27 cellular contexts compared by ENCODE assay signal in genomic region chr11:54930930-54931329, GRCh38.
"Had no signal": no experiment of that assay in that cellular context is flagged by ENCODE, and none has a peak within 500 bp of the region (broad histone marks: within the 10 kb centered on the region; RNA-seq: fewer than 3 reads in every experiment).

No MANE protein-coding gene starts in this region.

- H3K4me3 ChIP-seq: adrenal gland, body of pancreas, colonic mucosa, dorsolateral prefrontal cortex, esophagus muscularis mucosa had no signal

- H3K4me1 Mint-ChIP-seq: activated CD4-positive, alpha-beta T cell treated with anti-CD3 and anti-CD28 coated beads for 36 hours; activated CD4-positive, alpha-beta T cell treated with anti-CD3 and anti-CD28 coated beads, Interleukin-2, amount 10 ng/mL, durations not matched to agents 24 days and 14 days; activated CD8-positive, alpha-beta memory T cell treated with anti-CD3 and anti-CD28 coated beads, Interleukin-2, amount 10 ng/mL, durations not matched to agents 7 days and 5 days; activated naive CD4-positive, alpha-beta T cell treated with anti-CD3 and anti-CD28 coated beads, Interleukin-2, amount 50 U/mL, for 24 hours; activated naive CD8-positive, alpha-beta T cell treated with anti-CD3 and anti-CD28 coated beads for 36 hours; activated naive CD8-positive, alpha-beta T cell treated with anti-CD3 and anti-CD28 coated beads, Interleukin-2, amount 50 U/mL, for 24 hours had no signal

- DNase-seq: activated CD4-positive, alpha-beta memory T cell treated with anti-CD3 and anti-CD28 coated beads for 36 hours; activated CD4-positive, alpha-beta T cell treated with anti-CD3 and anti-CD28 coated beads for 36 hours; activated CD4-positive, alpha-beta T cell treated with anti-CD3 and anti-CD28 coated beads, Interleukin-2, amount 10 ng/mL, durations not matched to agents 24 days and 14 days; activated CD4-positive, CD25-positive, alpha-beta regulatory T cell; activated CD4-positive, CD25-positive, alpha-beta regulatory T cell treated with anti-CD3 and anti-CD28 coated beads, Interleukin-2, amount 50 U/mL, for 72 hours; activated CD8-positive, alpha-beta memory T cell treated with anti-CD3 and anti-CD28 coated beads, Interleukin-2, amount 10 ng/mL, durations not matched to agents 7 days and 5 days; activated CD8-positive, alpha-beta memory T cell treated with anti-CD3 and anti-CD28 coated beads, Interleukin-2, amount 50 U/mL, for 4 hours; activated CD8-positive, alpha-beta T cell treated with anti-CD3 and anti-CD28 coated beads, Interleukin-2, amount 10 ng/mL, durations not matched to agents 7 days and 5 days; activated naive CD4-positive, alpha-beta T cell treated with anti-CD3 and anti-CD28 coated beads for 36 hours; activated naive CD8-positive, alpha-beta T cell treated with anti-CD3 and anti-CD28 coated beads for 36 hours; activated naive CD8-positive, alpha-beta T cell treated with anti-CD3 and anti-CD28 coated beads, Interleukin-2, amount 50 U/mL, for 24 hours; activated T-cell treated with anti-CD3 and anti-CD28 coated beads, Interleukin-2, amount 50 U/mL, for 1 hour; activated T-cell treated with anti-CD3 and anti-CD28 coated beads, Interleukin-2, amount 50 U/mL, for 72 hours; amygdala; caudate nucleus; colonic mucosa; effector memory CD4-positive, alpha-beta T cell; erythroblast; foreskin keratinocyte; gastrocnemius medialis; T-helper 2 cell had no signal

- H3K27me3 Mint-ChIP-seq: activated CD4-positive, alpha-beta memory T cell treated with anti-CD3 and anti-CD28 coated beads for 36 hours; activated CD4-positive, alpha-beta T cell treated with anti-CD3 and anti-CD28 coated beads for 36 hours; activated CD4-positive, alpha-beta T cell treated with anti-CD3 and anti-CD28 coated beads, Interleukin-2, amount 10 ng/mL, durations not matched to agents 24 days and 14 days; activated CD8-positive, alpha-beta memory T cell treated with anti-CD3 and anti-CD28 coated beads, Interleukin-2, amount 10 ng/mL, durations not matched to agents 7 days and 5 days; activated naive CD4-positive, alpha-beta T cell treated with anti-CD3 and anti-CD28 coated beads, Interleukin-2, amount 50 U/mL, for 24 hours; activated naive CD8-positive, alpha-beta T cell treated with anti-CD3 and anti-CD28 coated beads for 36 hours; activated naive CD8-positive, alpha-beta T cell treated with anti-CD3 and anti-CD28 coated beads, Interleukin-2, amount 50 U/mL, for 24 hours; dendritic cell treated with granulocyte-macrophage colony-stimulating factor and Interleukin-4, amounts not matched to agents 40 ng/mL and 50 ng/mL, for 4 days had no signal

- ATAC-seq: activated CD4-positive, alpha-beta T cell treated with anti-CD3 and anti-CD28 coated beads for 36 hours; activated CD8-positive, alpha-beta memory T cell treated with anti-CD3 and anti-CD28 coated beads, Interleukin-2, amount 10 ng/mL, durations not matched to agents 7 days and 5 days; activated CD8-positive, alpha-beta T cell treated with anti-CD3 and anti-CD28 coated beads, Interleukin-2, amount 10 ng/mL, durations not matched to agents 7 days and 5 days; activated naive CD8-positive, alpha-beta T cell treated with anti-CD3 and anti-CD28 coated beads, Interleukin-2, amount 50 U/mL, for 24 hours; activated T-cell treated with anti-CD3 and anti-CD28 coated beads, Interleukin-2, amount 50 U/mL, for 72 hours; body of pancreas; foreskin keratinocyte; gastrocnemius medialis had no signal

- H3K36me3 Mint-ChIP-seq: activated CD8-positive, alpha-beta memory T cell treated with anti-CD3 and anti-CD28 coated beads, Interleukin-2, amount 10 ng/mL, durations not matched to agents 7 days and 5 days; activated naive CD4-positive, alpha-beta T cell treated with anti-CD3 and anti-CD28 coated beads, Interleukin-2, amount 50 U/mL, for 24 hours; activated naive CD8-positive, alpha-beta T cell treated with anti-CD3 and anti-CD28 coated beads for 36 hours had no signal

- H3K36me3 ChIP-seq: adrenal gland, colonic mucosa, esophagus muscularis mucosa, gastrocnemius medialis had no signal

- H3K4me1 ChIP-seq: adrenal gland, body of pancreas, colonic mucosa, esophagus muscularis mucosa, foreskin keratinocyte, gastrocnemius medialis had no signal

- H3K27me3 ChIP-seq: adrenal gland, body of pancreas, colonic mucosa, dorsolateral prefrontal cortex, esophagus muscularis mucosa, foreskin keratinocyte, gastrocnemius medialis had no signal

- H3K27ac ChIP-seq: adrenal gland, body of pancreas, colonic mucosa, dorsolateral prefrontal cortex, esophagus muscularis mucosa, foreskin keratinocyte, gastrocnemius medialis had no signal

- H3K4me3 Mint-ChIP-seq: activated CD4-positive, alpha-beta memory T cell treated with anti-CD3 and anti-CD28 coated beads for 36 hours; activated CD4-positive, alpha-beta T cell treated with anti-CD3 and anti-CD28 coated beads for 36 hours; activated CD4-positive, alpha-beta T cell treated with anti-CD3 and anti-CD28 coated beads, Interleukin-2, amount 10 ng/mL, durations not matched to agents 24 days and 14 days; activated CD8-positive, alpha-beta memory T cell treated with anti-CD3 and anti-CD28 coated beads, Interleukin-2, amount 10 ng/mL, durations not matched to agents 7 days and 5 days; activated CD8-positive, alpha-beta T cell treated with anti-CD3 and anti-CD28 coated beads, Interleukin-2, amount 10 ng/mL, durations not matched to agents 7 days and 5 days; activated naive CD4-positive, alpha-beta T cell treated with anti-CD3 and anti-CD28 coated beads for 36 hours; activated naive CD4-positive, alpha-beta T cell treated with anti-CD3 and anti-CD28 coated beads, Interleukin-2, amount 50 U/mL, for 24 hours; activated naive CD8-positive, alpha-beta T cell treated with anti-CD3 and anti-CD28 coated beads for 36 hours; activated naive CD8-positive, alpha-beta T cell treated with anti-CD3 and anti-CD28 coated beads, Interleukin-2, amount 50 U/mL, for 24 hours; activated T-cell treated with anti-CD3 and anti-CD28 coated beads, Interleukin-2, amount 50 U/mL, for 72 hours; dendritic cell treated with granulocyte-macrophage colony-stimulating factor and Interleukin-4, amounts not matched to agents 40 ng/mL and 50 ng/mL, for 4 days had no signal
